In genomic region chr12:104524433-104524832, GRCh38 we compare ENCODE assay signal across 16 cellular contexts.
"Had no signal": no experiment of that assay in that cellular context is flagged by ENCODE, and none has a peak within 500 bp of the region (broad histone marks: within the 10 kb centered on the region; RNA-seq: fewer than 3 reads in every experiment).

No MANE protein-coding gene starts in this region.

- H3K4me3 Mint-ChIP-seq: activated CD8-positive, alpha-beta memory T cell treated with anti-CD3 and anti-CD28 coated beads, Interleukin-2, amount 10 ng/mL, durations not matched to agents 7 days and 5 days; activated naive CD8-positive, alpha-beta T cell had no signal

- H3K9me3 ChIP-seq: colonic mucosa, psoas muscle, right lobe of liver, tibial artery had no signal

- H3K27ac ChIP-seq: colonic mucosa, foreskin keratinocyte, psoas muscle, right lobe of liver, tibial artery had no signal

- H3K27ac Mint-ChIP-seq: activated naive CD8-positive, alpha-beta T cell had no signal

- H3K27me3 ChIP-seq: colonic mucosa, foreskin keratinocyte, right lobe of liver, tibial artery had no signal

- H3K36me3 ChIP-seq: colonic mucosa, right lobe of liver, tibial artery had no signal

- H3K27me3 Mint-ChIP-seq: activated CD8-positive, alpha-beta memory T cell treated with anti-CD3 and anti-CD28 coated beads, Interleukin-2, amount 10 ng/mL, durations not matched to agents 7 days and 5 days; activated naive CD8-positive, alpha-beta T cell had no signal

- ATAC-seq: activated CD8-positive, alpha-beta memory T cell treated with anti-CD3 and anti-CD28 coated beads, Interleukin-2, amount 10 ng/mL, durations not matched to agents 7 days and 5 days; foreskin keratinocyte; psoas muscle; right lobe of liver had no signal

- H3K4me3 ChIP-seq: colonic mucosa, psoas muscle, right lobe of liver, tibial artery had no signal

- DNase-seq: activated CD4-positive, alpha-beta T cell treated with anti-CD3 and anti-CD28 coated beads for 1 hour; activated CD4-positive, alpha-beta T cell treated with anti-CD3 and anti-CD28 coated beads, Interleukin-2, amount 50 U/mL, for 4 hours; activated CD8-positive, alpha-beta memory T cell treated with anti-CD3 and anti-CD28 coated beads, Interleukin-2, amount 10 ng/mL, durations not matched to agents 7 days and 5 days; activated gamma-delta T cell treated with Interleukin-2 at 50 U/mL for 16 hours; activated T-cell treated with anti-CD3 and anti-CD28 coated beads, Interleukin-2, amount 50 U/mL, for 48 hours; amniotic stem cell; colonic mucosa; effector CD4-positive, alpha-beta T cell; foreskin keratinocyte; mesendoderm; psoas muscle; right lobe of liver; T-helper 1 cell; T1000; tibial artery had no signal

- H3K4me1 ChIP-seq: colonic mucosa, psoas muscle, right lobe of liver had no signal
